In the genomic region with DNA sequence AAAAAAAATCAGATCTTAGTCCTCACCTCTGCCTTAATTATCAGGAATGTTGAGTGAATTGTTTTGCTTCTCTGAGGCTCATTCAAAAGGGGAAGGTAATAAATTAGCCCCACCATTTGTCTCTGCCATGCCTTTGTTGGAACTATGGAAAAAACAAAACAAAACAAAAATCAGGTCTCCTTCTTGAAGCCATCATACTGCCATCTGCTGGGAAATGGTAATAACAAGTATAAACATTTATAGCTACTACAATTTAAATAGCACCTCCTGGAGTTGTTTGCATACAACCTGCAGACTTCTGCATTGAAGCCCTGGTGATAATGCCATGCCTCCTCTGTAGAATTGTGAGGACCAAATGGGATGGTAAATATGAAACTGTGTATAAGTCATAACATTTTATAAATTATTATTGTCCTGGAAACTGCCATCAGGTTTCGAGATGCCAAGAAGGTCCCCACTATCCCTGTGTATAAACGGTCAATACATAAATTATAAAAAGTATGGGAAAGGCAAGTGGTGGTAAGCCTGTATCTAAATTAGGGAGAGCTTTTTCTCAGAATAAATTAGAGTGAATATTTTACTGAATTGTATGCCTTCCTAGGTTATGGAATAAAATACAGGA, we compare ENCODE assay signal across 8 cellular contexts.
DNase-seq lines count a peak whose midpoint lies in the region; ATAC-seq and TF ChIP-seq lines count a peak whose summit lies in the region.

No MANE protein-coding gene starts in this region.

- POLR2A ChIA-PET in GM10248 (lab: Yijun Ruan, JAX): no interaction called here

- no peak overlapping the region for H2AFZ ChIP-seq in osteoblast (ENCODE audit: low read length)

- ATAC-seq in RWPE2 (ENCODE audit: low read depth) (peak; percentile 52; the same call in 1 of the 3 replicates), HG03025 (IDR thresholded peaks at IDR 0.05; ENCODE audit: low FRiP score, unreplicated experiment) (no peak), HG02642 (IDR thresholded peaks at IDR 0.05; ENCODE audit: poor library complexity, unreplicated experiment) (no peak)

- no peaks in the 10 kb centered on the region for H3K27me3 Mint-ChIP-seq in activated naive CD8-positive, alpha-beta T cell treated with anti-CD3 and anti-CD28 coated beads for 36 hours

- no peak overlapping the region for H3K27ac Mint-ChIP-seq in activated naive CD8-positive, alpha-beta T cell treated with anti-CD3 and anti-CD28 coated beads for 36 hours

- 95% methylated on average over 2 of the region's 2 CpGs for WGBS in esophagus muscularis mucosa

- peaks cover 21% of the 10 kb centered on the region for H3K79me2 ChIP-seq in osteoblast (ENCODE audit: insufficient read depth, low read length)

- H3K36me3 Mint-ChIP-seq in activated naive CD8-positive, alpha-beta T cell treated with anti-CD3 and anti-CD28 coated beads for 36 hours: peaks cover 1% of the 10 kb centered on the region

- DNase-seq in GM10248 (ENCODE audit: extremely low spot score) (peak; percentile 38), MV-4-11 (lab: John Stamatoyannopoulos, UW) (peak; percentile 56), RWPE2 (ENCODE audit: low spot score) (no peak), esophagus muscularis mucosa (ENCODE audit: extremely low spot score) (no peak), osteoblast (ENCODE audit: insufficient read length, low spot score, missing footprints) (peak; percentile 69)
- no peak for DNase-seq in activated naive CD8-positive, alpha-beta T cell treated with anti-CD3 and anti-CD28 coated beads for 36 hours

- H4K20me1 ChIP-seq in osteoblast (ENCODE audit: insufficient read depth, low read length): peaks cover 4% of the 10 kb centered on the region

- peaks cover 2% of the 10 kb centered on the region for H3K4me1 Mint-ChIP-seq in activated naive CD8-positive, alpha-beta T cell treated with anti-CD3 and anti-CD28 coated beads for 36 hours

- CTCF ChIA-PET in GM10248 (lab: Yijun Ruan, JAX): interaction anchor here (0.6 to 7.9 kb wide), 36 partner anchors 9 to 908 kb away, joined by 3 to 50 read pairs (median 3); partner anchors contain the start of gene ETFBKMT

- H3K27me3 ChIP-seq in RWPE2 (ENCODE audit: insufficient read depth, poor library complexity, severe bottlenecking) (no peaks in the 10 kb centered on the region), esophagus muscularis mucosa (no peaks in the 10 kb centered on the region), osteoblast (ENCODE audit: insufficient read depth, low read length) (no peaks in the 10 kb centered on the region)

- no peak overlapping the region for H3K4me3 ChIP-seq in RWPE2 (ENCODE audit: severe bottlenecking)
- H3K4me3 ChIP-seq in esophagus muscularis mucosa: no peak overlapping the region
- no peak overlapping the region for H3K4me3 ChIP-seq in osteoblast (ENCODE audit: insufficient read depth, low read length)

- no peak for TF ChIP-seq EP300 in esophagus muscularis mucosa (IDR thresholded peaks at IDR 0.05)

- no peak overlapping the region for H3K4me2 ChIP-seq in osteoblast (ENCODE audit: insufficient read depth, low read length)

- H3K9me3 Mint-ChIP-seq in activated naive CD8-positive, alpha-beta T cell treated with anti-CD3 and anti-CD28 coated beads for 36 hours: no peaks in the 10 kb centered on the region

- no peak overlapping the region for H3K27ac ChIP-seq in RWPE2 (ENCODE audit: poor library complexity, severe bottlenecking)
- no peak overlapping the region for H3K27ac ChIP-seq in esophagus muscularis mucosa (replicated peaks in 1 of 4)
- no peak overlapping the region for H3K27ac ChIP-seq in osteoblast (ENCODE audit: low read depth, low read length)

- intact Hi-C loops in esophagus muscularis mucosa (cut with DNase I): loop anchor here (5.0 kb wide), 1 partner anchor 655 kb away; the partner anchor contains the start of gene ETFBKMT

- H3K36me3 ChIP-seq in RWPE2 (ENCODE audit: low read depth) (no peaks in the 10 kb centered on the region), esophagus muscularis mucosa (no peaks in the 10 kb centered on the region), osteoblast (ENCODE audit: insufficient read depth, low read length) (peaks cover 8% of the 10 kb centered on the region)

- H3K4me1 ChIP-seq in RWPE2 (ENCODE audit: insufficient read depth, poor library complexity, severe bottlenecking) (no peaks in the 10 kb centered on the region), esophagus muscularis mucosa (peaks cover 0 to 5% (median 0%) of the 10 kb centered on the region in 4 donors), osteoblast (ENCODE audit: insufficient read depth, low read length) (no peaks in the 10 kb centered on the region)

- no peak for TF ChIP-seq POLR2A in esophagus muscularis mucosa (IDR thresholded peaks at IDR 0.05; ENCODE audit: low read depth)

- H3K9me3 ChIP-seq in RWPE2 (ENCODE audit: severe bottlenecking) (no peaks in the 10 kb centered on the region), esophagus muscularis mucosa (no peaks in the 10 kb centered on the region), osteoblast (ENCODE audit: low read depth, low read length) (no peaks in the 10 kb centered on the region)

- H3K4me3 Mint-ChIP-seq in activated naive CD8-positive, alpha-beta T cell treated with anti-CD3 and anti-CD28 coated beads for 36 hours: no peak overlapping the region

- peak; percentile 40 for TF ChIP-seq CTCF in GM10248 (IDR thresholded peaks at IDR 0.05; ENCODE audit: control extremely low read depth, extremely low read depth, low read depth, missing control alignments)
- TF ChIP-seq CTCF in RWPE2 (IDR thresholded peaks at IDR 0.05; ENCODE audit: poor library complexity, severe bottlenecking): peak; percentile 80
- TF ChIP-seq CTCF in esophagus muscularis mucosa (IDR thresholded peaks at IDR 0.05): peak; percentile 45 to 55 (median 53)
- peak; percentile 63 for TF ChIP-seq CTCF in osteoblast (IDR thresholded peaks at IDR 0.05; ENCODE audit: extremely low read depth, low read depth, low read length)

Comparison
In these comparisons a context has a peak if more than half of its experiments do, and no peak if none do; other contexts are left out.
1. DNase-seq: peak in GM10248 (single experiment), MV-4-11 (single experiment) and osteoblast (single experiment); none in RWPE2 (single experiment), esophagus muscularis mucosa (single experiment) and activated naive CD8-positive, alpha-beta T cell treated with anti-CD3 and anti-CD28 coated beads for 36 hours (single experiment).
2. Peak in every context shown above with its lines, with median percentiles within 50 percentile points of each other: CTCF ChIP-seq.